ENCODE assay signal across 9 cellular contexts in the genomic region with DNA sequence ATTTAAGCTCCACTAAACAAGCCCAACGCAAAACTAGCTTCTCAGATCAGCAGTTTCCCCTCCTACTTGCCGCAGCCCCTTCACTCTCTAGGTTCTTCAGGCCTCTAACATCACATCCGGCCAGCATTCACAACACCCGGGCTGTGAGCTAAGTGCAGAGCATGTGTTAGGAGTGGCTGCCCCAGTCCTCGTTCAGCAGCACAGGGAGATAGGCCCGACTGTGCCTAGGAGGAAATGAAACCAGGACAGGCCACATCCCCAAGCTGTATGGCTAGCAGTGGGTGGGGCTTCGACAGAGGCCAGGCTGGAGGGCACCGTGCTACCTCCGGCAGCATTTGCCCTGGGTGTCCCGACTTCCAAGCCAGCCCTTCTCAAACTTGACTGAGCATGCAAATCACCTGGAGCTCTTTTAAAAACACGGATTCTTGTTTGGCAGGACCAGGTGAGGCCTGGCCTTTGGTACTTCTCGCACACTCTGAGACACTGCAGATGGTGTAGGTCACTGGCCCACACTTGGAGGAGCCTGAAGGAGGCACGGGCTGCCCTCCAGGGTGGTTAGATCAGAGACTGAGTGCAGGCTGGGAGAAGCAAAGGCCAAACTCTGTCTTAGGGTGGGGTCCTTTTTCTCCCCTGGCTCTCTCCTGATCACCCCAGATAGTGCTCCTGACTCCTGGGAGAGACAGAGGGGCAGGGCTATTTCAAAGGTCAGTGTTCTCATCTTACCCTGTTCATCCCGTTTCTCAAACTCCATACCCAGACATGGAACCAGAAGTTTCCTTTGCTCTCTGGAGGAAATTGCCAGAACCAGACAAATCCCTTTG.
DNase-seq lines count a peak whose midpoint lies in the region; ATAC-seq and TF ChIP-seq lines count a peak whose summit lies in the region.
"Had no signal": no experiment of that assay in that cellular context is flagged by ENCODE, and none has a peak within 500 bp of the region (broad histone marks: within the 10 kb centered on the region; RNA-seq: fewer than 3 reads in every experiment).

No MANE protein-coding gene starts in this region.

- H3F3A ChIP-seq in smooth muscle cell (ENCODE audit: low read depth), result no peaks in the 10 kb centered on the region

- peak; percentile 81 for DNase-seq in Ammon's horn (ENCODE audit: low spot score)
- DNase-seq in endodermal cell, result peak; percentile 84
- DNase-seq in smooth muscle cell (lab: John Stamatoyannopoulos, UW; ENCODE audit: unreplicated experiment), result no peak
- no peak for DNase-seq in effector CD8-positive, alpha-beta T cell (lab: John Stamatoyannopoulos, UW)
- DNase-seq in NCI-H2196 treated with DMSO at 0.1 percent for 48 hours (lab: John Stamatoyannopoulos, UW; ENCODE audit: unreplicated experiment), result no peak

- no peaks in the 10 kb centered on the region for H3K27me3 Mint-ChIP-seq in endodermal cell (ENCODE audit: insufficient read depth)

- H4K20me1 ChIP-seq in smooth muscle cell (ENCODE audit: low read depth), result no peaks in the 10 kb centered on the region

- ATAC-seq in GM19467 (IDR thresholded peaks at IDR 0.05; ENCODE audit: unreplicated experiment) (peak; percentile 97), HG03378 (IDR thresholded peaks at IDR 0.05; ENCODE audit: unreplicated experiment) (peak; percentile 99)

- H3K4me1 ChIP-seq in endodermal cell (ENCODE audit: control insufficient read depth, insufficient read depth, low read length) (no peaks in the 10 kb centered on the region), skeletal muscle tissue (ENCODE audit: control insufficient read depth in 3 of 3, insufficient read depth in 3 of 3, low read length in 3 of 3) (peaks cover 37 to 48% (median 40%) of the 10 kb centered on the region in 3 donors), smooth muscle cell (ENCODE audit: low read depth) (peaks cover 3% of the 10 kb centered on the region)

- no peak overlapping the region for H3K4me3 Mint-ChIP-seq in endodermal cell

- H3K79me2 ChIP-seq in smooth muscle cell (ENCODE audit: low read depth), result no peaks in the 10 kb centered on the region

- no peak overlapping the region for H3K9ac ChIP-seq in endodermal cell (ENCODE audit: extremely low read depth, low read length, poor library complexity, severe bottlenecking)
- peak overlapping the region in 1 of 3 donors; percentile 57 for H3K9ac ChIP-seq in skeletal muscle tissue (ENCODE audit: low read depth in 1 of 3, low read length in 3 of 3)
- no peak overlapping the region for H3K9ac ChIP-seq in smooth muscle cell (ENCODE audit: low read depth)

- no peak overlapping the region for H3K4me2 ChIP-seq in smooth muscle cell

- no peak overlapping the region for H3K27ac ChIP-seq in endodermal cell (ENCODE audit: low read depth, low read length)
- peak overlapping the region; percentile 10 for H3K27ac ChIP-seq in skeletal muscle tissue (ENCODE audit: low read depth, low read length)
- H3K27ac ChIP-seq in smooth muscle cell (ENCODE audit: low read depth), result no peak overlapping the region
- H3K27ac ChIP-seq: dorsolateral prefrontal cortex had no signal

- H3K36me3 ChIP-seq in endodermal cell (ENCODE audit: control insufficient read depth, insufficient read depth, low read length), result peaks cover 8% of the 10 kb centered on the region
- H3K36me3 ChIP-seq in skeletal muscle tissue (ENCODE audit: control insufficient read depth in 3 of 3, insufficient read depth in 3 of 3, low read length in 3 of 3), result no peaks in the 10 kb centered on the region
- H3K36me3 ChIP-seq in smooth muscle cell (ENCODE audit: low read depth), result no peaks in the 10 kb centered on the region

- H3K36me3 Mint-ChIP-seq in endodermal cell (ENCODE audit: low read depth), result peaks cover 14% of the 10 kb centered on the region

- peaks cover 17% of the 10 kb centered on the region for H3K4me1 Mint-ChIP-seq in endodermal cell

- H2AFZ ChIP-seq in smooth muscle cell (ENCODE audit: low read depth), result no peak overlapping the region

- no peaks in the 10 kb centered on the region for H3K27me3 ChIP-seq in endodermal cell (ENCODE audit: control insufficient read depth, insufficient read depth, low read length, poor library complexity, severe bottlenecking)
- no peaks in the 10 kb centered on the region for H3K27me3 ChIP-seq in skeletal muscle tissue (ENCODE audit: control insufficient read depth in 3 of 3, insufficient read depth in 3 of 3, low read length in 3 of 3)
- no peaks in the 10 kb centered on the region for H3K27me3 ChIP-seq in smooth muscle cell (ENCODE audit: low read depth)

- H3K4me3 ChIP-seq in endodermal cell (ENCODE audit: low read length) (no peak overlapping the region), skeletal muscle tissue (ENCODE audit: low read length in 3 of 3) (peak overlapping the region in 1 of 3 donors; percentile 29), smooth muscle cell (no peak overlapping the region)
- H3K4me3 ChIP-seq: dorsolateral prefrontal cortex had no signal

- H3K9me3 Mint-ChIP-seq in endodermal cell, result no peaks in the 10 kb centered on the region

- H3K9me3 ChIP-seq in endodermal cell (ENCODE audit: control insufficient read depth, low read length) (no peaks in the 10 kb centered on the region), skeletal muscle tissue (ENCODE audit: control insufficient read depth in 3 of 3, low read length in 3 of 3) (no peaks in the 10 kb centered on the region), smooth muscle cell (replicated peaks; ENCODE audit: low read depth) (no peaks in the 10 kb centered on the region)

- TF ChIP-seq CTCF in endodermal cell (conservative IDR thresholded peaks at IDR 0.05) (no peak), smooth muscle cell (IDR thresholded peaks at IDR 0.05; ENCODE audit: borderline replicate concordance, insufficient read depth, poor library complexity, severe bottlenecking) (no peak)

- WGBS in endodermal cell (ENCODE audit: insufficient coverage in 1 of 2, insufficient read length in 1 of 2), 2 experiments, result 68 to 75% methylated on average over 11 to 14 of the region's 14 CpGs
- 61% methylated on average over 14 of the region's 14 CpGs for WGBS in smooth muscle cell (ENCODE audit: low lambda C conversion rate)

- H3K27ac Mint-ChIP-seq in endodermal cell, result peak overlapping the region; percentile 67

Comparison
In these comparisons a context has a peak if more than half of its experiments do, and no peak if none do; other contexts are left out.
1. DNase-seq: peak in Ammon's horn (single experiment) and endodermal cell (single experiment); none in smooth muscle cell (single experiment), effector CD8-positive, alpha-beta T cell (single experiment) and NCI-H2196 treated with DMSO at 0.1 percent for 48 hours (single experiment).